Comparison of ENCODE assay signal across 1 cellular context in the genomic region with DNA sequence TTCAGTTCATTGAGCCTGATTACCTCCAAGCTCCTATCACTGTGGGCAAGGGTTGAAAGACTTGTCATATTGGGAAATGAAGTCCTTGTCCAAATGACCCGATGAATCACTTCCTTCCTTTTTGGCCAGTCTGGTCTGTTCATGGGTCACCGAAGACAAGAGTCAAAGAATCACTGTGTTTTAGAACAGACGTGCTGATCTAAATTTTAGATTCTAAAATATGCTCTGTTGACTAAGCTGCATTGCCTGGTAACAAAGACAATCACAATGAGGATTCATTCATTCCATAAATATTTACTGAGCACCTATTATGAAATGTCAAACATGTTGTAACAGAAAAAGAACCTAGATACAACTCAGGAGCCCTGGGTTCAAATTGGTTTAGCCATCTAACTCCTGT.
TF ChIP-seq lines count a peak whose summit lies in the region.

No MANE protein-coding gene starts in this region.

TF ChIP-seq in GM12878, 131 proteins besides CTCF, POLR2A, EP300 and RAD21 (continued from another document):
- TF ChIP-seq, protein P1, sequence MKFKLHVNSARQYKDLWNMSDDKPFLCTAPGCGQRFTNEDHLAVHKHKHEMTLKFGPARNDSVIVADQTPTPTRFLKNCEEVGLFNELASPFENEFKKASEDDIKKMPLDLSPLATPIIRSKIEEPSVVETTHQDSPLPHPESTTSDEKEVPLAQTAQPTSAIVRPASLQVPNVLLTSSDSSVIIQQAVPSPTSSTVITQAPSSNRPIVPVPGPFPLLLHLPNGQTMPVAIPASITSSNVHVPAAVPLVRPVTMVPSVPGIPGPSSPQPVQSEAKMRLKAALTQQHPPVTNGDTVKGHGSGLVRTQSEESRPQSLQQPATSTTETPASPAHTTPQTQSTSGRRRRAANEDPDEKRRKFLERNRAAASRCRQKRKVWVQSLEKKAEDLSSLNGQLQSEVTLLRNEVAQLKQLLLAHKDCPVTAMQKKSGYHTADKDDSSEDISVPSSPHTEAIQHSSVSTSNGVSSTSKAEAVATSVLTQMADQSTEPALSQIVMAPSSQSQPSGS (IDR thresholded peaks at IDR 0.05; ENCODE audit: low read length) = no peak
- TF ChIP-seq POLR2AphosphoS2 (IDR thresholded peaks at IDR 0.05; ENCODE audit: low read depth, low read length) = no peak
- TF ChIP-seq FOS (IDR thresholded peaks at IDR 0.05; ENCODE audit: borderline replicate concordance, extremely low read depth, insufficient read length) = no peak
